In genomic region chr13:111215081-111216047, GRCh38 we compare ENCODE assay signal across 11 cellular contexts.
DNase-seq lines count a peak whose midpoint lies in the region; ATAC-seq and TF ChIP-seq lines count a peak whose summit lies in the region.
"Had no signal": no experiment of that assay in that cellular context is flagged by ENCODE, and none has a peak within 500 bp of the region (broad histone marks: within the 10 kb centered on the region; RNA-seq: fewer than 3 reads in every experiment).

No MANE protein-coding gene starts in this region.

- H3K4me3 Mint-ChIP-seq in brain: peak overlapping the region; percentile 1 to 53 (median 10)
- no peak overlapping the region for H3K4me3 Mint-ChIP-seq in osteocyte (ENCODE audit: unreplicated experiment)

- TF ChIP-seq CTCF in brain (conservative IDR thresholded peaks at IDR 0.05) (no peak), osteocyte (IDR thresholded peaks at IDR 0.05) (no peak)

- H3K4me1 Mint-ChIP-seq in brain: peaks cover 95% of the 10 kb centered on the region
- H3K4me1 Mint-ChIP-seq in osteocyte (ENCODE audit: unreplicated experiment): peaks cover 86% of the 10 kb centered on the region

- DNase-seq in DMS79 treated with DMSO at 0.1 percent for 48 hours (lab: John Stamatoyannopoulos, UW) (peak; percentile 90), NCI-H1092 (lab: John Stamatoyannopoulos, UW) (peak; percentile 58), osteocyte (ENCODE audit: extremely low spot score, unreplicated experiment) (peak; percentile 51), dedifferentiated amniotic fluid mesenchymal stem cell (ENCODE audit: extremely low spot score) (no peak), NK-92 (lab: John Stamatoyannopoulos, UW; ENCODE audit: unreplicated experiment) (no peak), GM19238 (ENCODE audit: insufficient read length, low spot score) (no peak)
- DNase-seq: activated CD4-positive, alpha-beta T cell treated with anti-CD3 and anti-CD28 coated beads for 1 hour; cortex of kidney; upper lobe of right lung had no signal

- ATAC-seq in HG03520 (IDR thresholded peaks at IDR 0.05; ENCODE audit: unreplicated experiment): no peak

- peaks cover 30% of the 10 kb centered on the region for H3K36me3 Mint-ChIP-seq in brain
- peaks cover 15% of the 10 kb centered on the region for H3K36me3 Mint-ChIP-seq in osteocyte (ENCODE audit: unreplicated experiment)

- H3K27me3 Mint-ChIP-seq in brain: no peaks in the 10 kb centered on the region
- H3K27me3 Mint-ChIP-seq in osteocyte (ENCODE audit: unreplicated experiment): no peaks in the 10 kb centered on the region

- no peaks in the 10 kb centered on the region for H3K9me3 Mint-ChIP-seq in brain
- no peaks in the 10 kb centered on the region for H3K9me3 Mint-ChIP-seq in osteocyte (ENCODE audit: unreplicated experiment)

- H3K27ac Mint-ChIP-seq in brain (peak overlapping the region; percentile 2 to 85 (median 57)), osteocyte (ENCODE audit: unreplicated experiment) (peak overlapping the region; percentile 35)

Comparison
In these comparisons a context has a peak if more than half of its experiments do, and no peak if none do; other contexts are left out.
1. DNase-seq: peak in DMS79 treated with DMSO at 0.1 percent for 48 hours (single experiment), NCI-H1092 (single experiment) and osteocyte (single experiment); none in dedifferentiated amniotic fluid mesenchymal stem cell (single experiment), NK-92 (single experiment) and GM19238 (single experiment).